19 cellular contexts compared by ENCODE assay signal in genomic region chr2:74011246-74011645, GRCh38.
"Had no signal": no experiment of that assay in that cellular context is flagged by ENCODE, and none has a peak within 500 bp of the region (broad histone marks: within the 10 kb centered on the region; RNA-seq: fewer than 3 reads in every experiment).

No MANE protein-coding gene starts in this region.

- ATAC-seq: gastrocnemius medialis; heart left ventricle; naive thymus-derived CD8-positive, alpha-beta T cell; sciatic nerve had no signal

- H3K27ac ChIP-seq: gastrocnemius medialis, heart left ventricle, parathyroid adenoma, spleen, vagina had no signal

- DNase-seq: activated CD4-positive, CD25-positive, alpha-beta regulatory T cell treated with anti-CD3 and anti-CD28 coated beads, Interleukin-2, amount 50 U/mL, for 72 hours; activated naive CD4-positive, alpha-beta T cell treated with Interleukin-2 at 50 U/mL for 16 hours; activated naive CD8-positive, alpha-beta T cell treated with anti-CD3 and anti-CD28 coated beads, Interleukin-2, amount 10 ng/mL, durations not matched to agents 7 days and 5 days; amygdala; dorsolateral prefrontal cortex; endodermal cell; gastrocnemius medialis; heart left ventricle; kidney glomerular epithelial cell; mesendoderm; naive thymus-derived CD8-positive, alpha-beta T cell; spleen; stimulated activated naive CD4-positive, alpha-beta T cell treated with Interleukin-2 at 50 U/mL for 16 hours; T1000; thyroid gland had no signal

- H3K9me3 ChIP-seq: gastrocnemius medialis, heart left ventricle, neutrophil, spleen, thyroid gland, vagina had no signal

- H3K4me3 ChIP-seq: dorsolateral prefrontal cortex, gastrocnemius medialis, heart left ventricle, spleen, thyroid gland, vagina had no signal

- H2AFZ ChIP-seq: parathyroid adenoma had no signal

- H3K27me3 ChIP-seq: dorsolateral prefrontal cortex, gastrocnemius medialis, heart left ventricle, neutrophil, spleen, thyroid gland, vagina had no signal

- H3K36me3 ChIP-seq: gastrocnemius medialis, thyroid gland, vagina had no signal

- H3K9ac ChIP-seq: parathyroid adenoma had no signal
